13 cellular contexts compared by ENCODE assay signal in genomic region chr2:8754056-8754790, GRCh38.
DNase-seq lines count a peak whose midpoint lies in the region; ATAC-seq and TF ChIP-seq lines count a peak whose summit lies in the region.
"Had no signal": no experiment of that assay in that cellular context is flagged by ENCODE, and none has a peak within 500 bp of the region (broad histone marks: within the 10 kb centered on the region; RNA-seq: fewer than 3 reads in every experiment).

No MANE protein-coding gene starts in this region.

- DNase-seq in COLO829 (ENCODE audit: low spot score) (peak; percentile 92), NCI-H2227 treated with DMSO at 0.1 percent for 48 hours (lab: John Stamatoyannopoulos, UW) (peak; percentile 42), chondrocyte (ENCODE audit: low spot score) (no peak), midbrain (lab: John Stamatoyannopoulos, UW) (peak; percentile 84), NOMO-1 treated with dmso at 0.1 percent for 144 hours (lab: John Stamatoyannopoulos, UW; ENCODE audit: unreplicated experiment) (no peak), AG08396 (ENCODE audit: low spot score) (no peak)
- DNase-seq: activated CD4-positive, alpha-beta memory T cell treated with anti-CD3 and anti-CD28 coated beads, Interleukin-2, amount 10 ng/mL, durations not matched to agents 7 days and 5 days; CD4-positive, alpha-beta T cell; KG1; stimulated activated CD4-positive, alpha-beta T cell treated with anti-CD3 and anti-CD28 coated beads, Interleukin-2, amount 100 ng/mL, for 48 hours had no signal

- no peak for TF ChIP-seq CTCF in chondrocyte (IDR thresholded peaks at IDR 0.05)

- peaks cover 33% of the 10 kb centered on the region for H3K4me1 Mint-ChIP-seq in chondrocyte (ENCODE audit: low read depth)
- no peaks in the 10 kb centered on the region for H3K4me1 Mint-ChIP-seq in stimulated activated memory B cell treated with anti-CD40 and anti-IgM and Interleukin-4, amounts not matched to agents 10 μg/mL and 1 μg/mL and 100 μg/mL, for 72 hours
- H3K4me1 Mint-ChIP-seq: activated CD4-positive, alpha-beta memory T cell treated with anti-CD3 and anti-CD28 coated beads, Interleukin-2, amount 10 ng/mL, durations not matched to agents 7 days and 5 days had no signal

- ATAC-seq in stimulated activated memory B cell treated with anti-CD40 and anti-IgM and Interleukin-4, amounts not matched to agents 10 μg/mL and 1 μg/mL and 100 μg/mL, for 72 hours: no peak
- no peak for ATAC-seq in activated CD4-positive, CD25-positive, alpha-beta regulatory T cell treated with anti-CD3 and anti-CD28 coated beads, Interleukin-2, amount 50 U/mL, for 24 hours

- peak overlapping the region; percentile 12 for H3K27ac Mint-ChIP-seq in chondrocyte (ENCODE audit: unreplicated experiment)
- no peak overlapping the region for H3K27ac Mint-ChIP-seq in stimulated activated memory B cell treated with anti-CD40 and anti-IgM and Interleukin-4, amounts not matched to agents 10 μg/mL and 1 μg/mL and 100 μg/mL, for 72 hours
- H3K27ac Mint-ChIP-seq: activated CD4-positive, alpha-beta memory T cell treated with anti-CD3 and anti-CD28 coated beads, Interleukin-2, amount 10 ng/mL, durations not matched to agents 7 days and 5 days; CD4-positive, alpha-beta T cell; T-helper 2 cell treated with Interferon-gamma antibody and Interleukin-4, amounts not matched to agents 5 μg/mL and 100 μg/mL, for 36 hours had no signal

- H3K4me3 Mint-ChIP-seq in chondrocyte (ENCODE audit: unreplicated experiment): no peak overlapping the region
- H3K4me3 Mint-ChIP-seq in stimulated activated memory B cell treated with anti-CD40 and anti-IgM and Interleukin-4, amounts not matched to agents 10 μg/mL and 1 μg/mL and 100 μg/mL, for 72 hours: no peak overlapping the region
- H3K4me3 Mint-ChIP-seq: activated CD4-positive, alpha-beta memory T cell treated with anti-CD3 and anti-CD28 coated beads, Interleukin-2, amount 10 ng/mL, durations not matched to agents 7 days and 5 days; CD4-positive, alpha-beta T cell; T-helper 2 cell treated with Interferon-gamma antibody and Interleukin-4, amounts not matched to agents 5 μg/mL and 100 μg/mL, for 36 hours had no signal

- peaks cover 26% of the 10 kb centered on the region for H3K36me3 Mint-ChIP-seq in chondrocyte (ENCODE audit: low read depth)
- H3K36me3 Mint-ChIP-seq in stimulated activated memory B cell treated with anti-CD40 and anti-IgM and Interleukin-4, amounts not matched to agents 10 μg/mL and 1 μg/mL and 100 μg/mL, for 72 hours: peaks cover 48% of the 10 kb centered on the region

- H3K9me3 Mint-ChIP-seq in chondrocyte (ENCODE audit: low read depth): peaks cover 21% of the 10 kb centered on the region
- H3K9me3 Mint-ChIP-seq in stimulated activated memory B cell treated with anti-CD40 and anti-IgM and Interleukin-4, amounts not matched to agents 10 μg/mL and 1 μg/mL and 100 μg/mL, for 72 hours: peaks cover 8% of the 10 kb centered on the region

- no peaks in the 10 kb centered on the region for H3K27me3 Mint-ChIP-seq in chondrocyte (ENCODE audit: low read depth)
- H3K27me3 Mint-ChIP-seq in stimulated activated memory B cell treated with anti-CD40 and anti-IgM and Interleukin-4, amounts not matched to agents 10 μg/mL and 1 μg/mL and 100 μg/mL, for 72 hours: no peaks in the 10 kb centered on the region
- H3K27me3 Mint-ChIP-seq: activated CD4-positive, alpha-beta memory T cell treated with anti-CD3 and anti-CD28 coated beads, Interleukin-2, amount 10 ng/mL, durations not matched to agents 7 days and 5 days; CD4-positive, alpha-beta T cell had no signal

Comparison
In these comparisons a context has a peak if more than half of its experiments do, and no peak if none do; other contexts are left out.
1. DNase-seq: peak in COLO829 (single experiment), NCI-H2227 treated with DMSO at 0.1 percent for 48 hours (single experiment) and midbrain (single experiment); none in chondrocyte (single experiment), NOMO-1 treated with dmso at 0.1 percent for 144 hours (single experiment) and AG08396 (single experiment).